ENCODE assay signal across 1 cellular context in genomic region chr15:95894407-95894956, GRCh38.
TF ChIP-seq lines count a peak whose summit lies in the region.

No MANE protein-coding gene starts in this region.

TF ChIP-seq in K562, 482 proteins besides CTCF, POLR2A, EP300 and RAD21 (continued from another document):
- no peak for TF ChIP-seq ZNF518B (CRISPR knock-in tag; IDR thresholded peaks at IDR 0.05)
- no peak for TF ChIP-seq CEBPZ (IDR thresholded peaks at IDR 0.05; ENCODE audit: borderline replicate concordance, low read depth, low read length)
- peak; percentile 82 for TF ChIP-seq ZNF316 (IDR thresholded peaks at IDR 0.05)
- TF ChIP-seq, protein P1, sequence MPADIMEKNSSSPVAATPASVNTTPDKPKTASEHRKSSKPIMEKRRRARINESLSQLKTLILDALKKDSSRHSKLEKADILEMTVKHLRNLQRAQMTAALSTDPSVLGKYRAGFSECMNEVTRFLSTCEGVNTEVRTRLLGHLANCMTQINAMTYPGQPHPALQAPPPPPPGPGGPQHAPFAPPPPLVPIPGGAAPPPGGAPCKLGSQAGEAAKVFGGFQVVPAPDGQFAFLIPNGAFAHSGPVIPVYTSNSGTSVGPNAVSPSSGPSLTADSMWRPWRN (IDR thresholded peaks at IDR 0.05; ENCODE audit: low read depth), result no peak
- peak; percentile 82 for TF ChIP-seq ZFP91 (CRISPR knock-in tag; IDR thresholded peaks at IDR 0.05)
- peak; percentile 70 for TF ChIP-seq MAFG (tag; conservative IDR thresholded peaks at IDR 0.05)
- TF ChIP-seq SMAD1 (IDR thresholded peaks at IDR 0.05; ENCODE audit: low read depth, low read length, partially characterized antibody), result peak; percentile 35
- no peak for TF ChIP-seq ZNF217 (CRISPR knock-in tag; IDR thresholded peaks at IDR 0.05)
- peak; percentile 78; the same call in 1 of the 2 replicates for TF ChIP-seq C11orf30 (IDR thresholded peaks at IDR 0.05; ENCODE audit: low read depth)
- peak; percentile 98 for TF ChIP-seq NFIC (IDR thresholded peaks at IDR 0.05)
- TF ChIP-seq NFIX (CRISPR knock-in tag; IDR thresholded peaks at IDR 0.05; ENCODE audit: low read depth), result peak; percentile 85
- TF ChIP-seq ZNF121 (CRISPR knock-in tag; conservative IDR thresholded peaks at IDR 0.05), result no peak
